ENCODE assay signal across 8 cellular contexts in genomic region chr2:216693414-216694100, GRCh38. TPM values are rescaled to one million over a fixed set of nuclear protein-coding genes. Genes with fewer than 3 reads are reported as not detected.
DNase-seq lines count a peak whose midpoint lies in the region; ATAC-seq and TF ChIP-seq lines count a peak whose summit lies in the region.

No MANE protein-coding gene starts in this region.

- CTCF ChIA-PET in PC-3 (lab: Charles Lee): interaction anchor here (0.6 to 0.7 kb wide), 2 partner anchors 610 to 1019 kb away, joined by 3 to 6 read pairs; no protein-coding TSS in a partner anchor

- H3K79me1 ChIP-seq in H9 (ENCODE audit: insufficient read depth, low read depth, low read length, poor library complexity, severe bottlenecking): no peaks in the 10 kb centered on the region

- H3K4me3 ChIP-seq in PC-3 (ENCODE audit: low read length) (peak overlapping the region; percentile 83), esophagus muscularis mucosa (peak overlapping the region; percentile 70 to 77 (median 74)), rectal smooth muscle tissue (ENCODE audit: low read length) (peak overlapping the region; percentile 77)

- H2BK20ac ChIP-seq in H9 (ENCODE audit: low read depth, low read length, poor library complexity, severe bottlenecking): no peak overlapping the region

- H3K36me3 Mint-ChIP-seq in H9 (ENCODE audit: insufficient read depth in 1 of 3, low read depth in 3 of 3): no peaks in the 10 kb centered on the region

- no peaks in the 10 kb centered on the region for H3K9me2 ChIP-seq in PC-3 (replicated peaks; ENCODE audit: low read length)

- H3K4me2 ChIP-seq in H9 (ENCODE audit: insufficient read depth, insufficient read length, low read length) (peak overlapping the region; percentile 55), PC-3 (ENCODE audit: low read length) (peak overlapping the region; percentile 95)

- H4K20me1 ChIP-seq in H9 (ENCODE audit: control insufficient read depth, insufficient read depth, insufficient read length): no peaks in the 10 kb centered on the region
- no peaks in the 10 kb centered on the region for H4K20me1 ChIP-seq in PC-3 (ENCODE audit: low read length)

- H3K27me3 ChIP-seq in H9 (ENCODE audit: insufficient read depth, low read length) (peaks cover 3% of the 10 kb centered on the region; the same call in 1 of the 2 replicates), PC-3 (ENCODE audit: low read length) (no peaks in the 10 kb centered on the region), esophagus muscularis mucosa (peaks cover 0 to 12% (median 0%) of the 10 kb centered on the region in 4 donors), rectal smooth muscle tissue (ENCODE audit: control insufficient read depth, insufficient read depth, low read length) (peaks cover 7% of the 10 kb centered on the region)

- DNase-seq in H9 (no peak), PC-3 (no peak), esophagus muscularis mucosa (ENCODE audit: extremely low spot score) (no peak)
- DNase-seq in stimulated activated CD4-positive, alpha-beta T cell treated with anti-CD3 and anti-CD28 coated beads, Interleukin-1b, Interleukin-23, amount 100 ng/mL, for 48 hours: no peak

- no peak overlapping the region for H3K23ac ChIP-seq in H9 (ENCODE audit: insufficient read length, low read depth, low read length)

- H3K79me2 ChIP-seq in H9 (ENCODE audit: insufficient read depth, low read length) (no peaks in the 10 kb centered on the region), PC-3 (ENCODE audit: low read length) (no peaks in the 10 kb centered on the region)

- POLR2A ChIA-PET in PC-3 (lab: Charles Lee; ENCODE audit: unreplicated experiment): interaction anchor here (0.6 kb wide), 1 partner anchor 320 kb away, joined by 3 read pairs; no protein-coding TSS in a partner anchor

- H3K4me1 Mint-ChIP-seq in H9: peaks cover 47 to 67% of the 10 kb centered on the region in 2 experiments

- WGBS in H9 (ENCODE audit: extremely low coverage, insufficient read length, low lambda C conversion rate): no CpG with 5 or more reads among the region's 15 CpGs
- 4% methylated on average over 15 of the region's 15 CpGs for WGBS in esophagus muscularis mucosa

- H3K27ac ChIP-seq in H9 (ENCODE audit: insufficient read length, low read depth, low read length) (no peak overlapping the region), PC-3 (ENCODE audit: low read length) (no peak overlapping the region), esophagus muscularis mucosa (replicated peaks in 1 of 4) (peak overlapping the region; percentile 84 to 94 (median 88)), rectal smooth muscle tissue (ENCODE audit: low read depth, low read length) (peak overlapping the region; percentile 94)

- H2BK15ac ChIP-seq in H9 (ENCODE audit: low read depth, low read length): no peak overlapping the region

- H3K4me1 ChIP-seq in H9 (ENCODE audit: insufficient read depth, low read length) (peaks cover 5% of the 10 kb centered on the region; the same call in 1 of the 2 replicates), PC-3 (ENCODE audit: insufficient read depth, low read length) (peaks cover 50% of the 10 kb centered on the region), esophagus muscularis mucosa (peaks cover 54 to 98% (median 92%) of the 10 kb centered on the region in 4 donors), rectal smooth muscle tissue (ENCODE audit: control insufficient read depth, insufficient read depth, low read length) (peaks cover 34% of the 10 kb centered on the region)

- no peak overlapping the region for H3K4ac ChIP-seq in H9 (ENCODE audit: low read depth, low read length)

- no peaks in the 10 kb centered on the region for H3K9me3 ChIP-seq in H9 (ENCODE audit: control insufficient read depth, low read depth, low read length)
- no peaks in the 10 kb centered on the region for H3K9me3 ChIP-seq in PC-3 (ENCODE audit: low read length)
- peaks cover 0 to 3% (median 0%) of the 10 kb centered on the region in 4 donors for H3K9me3 ChIP-seq in esophagus muscularis mucosa

- no TSS peak for BruUV-seq in PC-3 (replicated peaks; lab: Mats Ljungman, UMichigan)

- H2BK5ac ChIP-seq in H9 (ENCODE audit: insufficient read length, low read length): no peak overlapping the region

- no peak overlapping the region for H2BK120ac ChIP-seq in H9 (ENCODE audit: low read depth, low read length, poor library complexity, severe bottlenecking)

- no peak overlapping the region for H3K56ac ChIP-seq in H9 (ENCODE audit: insufficient read length, low read depth, low read length)

- peak overlapping the region in 1 of 3 experiments; percentile 70; a peak in 1 of 7 replicates for H3K27ac Mint-ChIP-seq in H9

- intact Hi-C loops in PC-3 (cut with micrococcal nuclease): loop anchor here (10.0 kb wide), 1 partner anchor 601 kb away; no protein-coding TSS in a partner anchor
- intact Hi-C loops in esophagus muscularis mucosa (cut with DNase I): loop anchor here (5.0 to 10.0 kb wide), 4 partner anchors 561 to 1019 kb away; no protein-coding TSS in a partner anchor

- no peak overlapping the region for H2AK5ac ChIP-seq in H9 (ENCODE audit: insufficient read length, low read length)

- TF ChIP-seq CTCF in H9 (conservative IDR thresholded peaks at IDR 0.05): no peak
- no peak for TF ChIP-seq CTCF in PC-3 (conservative IDR thresholded peaks at IDR 0.05; ENCODE audit: low read depth, low read length)
- TF ChIP-seq CTCF in esophagus muscularis mucosa (IDR thresholded peaks at IDR 0.05): no peak

- no peaks in the 10 kb centered on the region for H3F3A ChIP-seq in PC-3 (ENCODE audit: low read length, unreplicated experiment)

- H3K18ac ChIP-seq in H9 (ENCODE audit: insufficient read length, low read depth, low read length): no peak overlapping the region

- H3K4me3 Mint-ChIP-seq in H9: peak overlapping the region; percentile 65 to 89

- no peak overlapping the region for H2AFZ ChIP-seq in H9 (ENCODE audit: low read length)
- H2AFZ ChIP-seq in PC-3 (ENCODE audit: low read length): peak overlapping the region; percentile 71

- no peak overlapping the region for H4K91ac ChIP-seq in H9 (ENCODE audit: insufficient read length, low read depth, low read length)

- no peak for TF ChIP-seq POLR2A in esophagus muscularis mucosa (IDR thresholded peaks at IDR 0.05; ENCODE audit: low read depth)

- no peak overlapping the region for H2BK12ac ChIP-seq in H9 (ENCODE audit: insufficient read length, low read depth, low read length)

- H3K9me3 Mint-ChIP-seq in H9: no peaks in the 10 kb centered on the region; a peak in 2 of 5 replicates

- H3K36me3 ChIP-seq in PC-3 (ENCODE audit: low read depth, low read length): no peaks in the 10 kb centered on the region
- H3K36me3 ChIP-seq in esophagus muscularis mucosa: peaks cover 0 to 7% (median 0%) of the 10 kb centered on the region in 4 donors
- peaks cover 5% of the 10 kb centered on the region for H3K36me3 ChIP-seq in rectal smooth muscle tissue (ENCODE audit: control insufficient read depth, insufficient read depth, low read length)

- no peak overlapping the region for H3K14ac ChIP-seq in H9 (ENCODE audit: insufficient read depth, low read length)

- ATAC-seq in PC-3 (no peak), GM18909 (IDR thresholded peaks at IDR 0.05; ENCODE audit: poor library complexity, unreplicated experiment) (no peak), GM21717 (IDR thresholded peaks at IDR 0.05; ENCODE audit: unreplicated experiment) (no peak), GM21825 (IDR thresholded peaks at IDR 0.05; ENCODE audit: unreplicated experiment) (no peak)

- peaks cover 34% of the 10 kb centered on the region for H3K23me2 ChIP-seq in H9 (ENCODE audit: insufficient read length, low read depth, low read length, poor library complexity, severe bottlenecking)

- no peak overlapping the region for H4K5ac ChIP-seq in H9 (ENCODE audit: insufficient read length, low read depth, low read length)

- TF ChIP-seq EP300 in esophagus muscularis mucosa (IDR thresholded peaks at IDR 0.05): no peak

- no peak overlapping the region for H4K8ac ChIP-seq in H9 (replicated peaks; ENCODE audit: insufficient read length, low read depth, low read length)

- H3K27me3 Mint-ChIP-seq in H9 (ENCODE audit: low read depth): peaks cover 89% of the 10 kb centered on the region

- H3T11ph ChIP-seq in H9 (ENCODE audit: low read length): no peak overlapping the region

- H3K9ac ChIP-seq in H9 (ENCODE audit: extremely low read depth, insufficient read length, low read length) (no peak overlapping the region), PC-3 (ENCODE audit: low read length) (peak overlapping the region; percentile 17; the same call in 1 of the 2 replicates), rectal smooth muscle tissue (ENCODE audit: low read length) (peak overlapping the region; percentile 64)

RNA-seq across cellular contexts. Expression of gene IGFBP5, which starts 1.8 kb away (rescaled TPM):
- total RNA-seq in H9 (2021) (0.61 and 0.90 TPM in 2 replicates), PC-3 (2014; rRNA removed) (140 and 157 TPM in 2 replicates), esophagus muscularis mucosa (1,000 to 10,000 TPM in 1 of 4 donors, 100 to 1,000 TPM in 3; 547 to 1,471 (median 705) TPM)

Comparison
In these comparisons a context has a peak if more than half of its experiments do, and no peak if none do; other contexts are left out.
1. H3K27ac ChIP-seq: peak in esophagus muscularis mucosa (4 of 4) and rectal smooth muscle tissue (single experiment); none in H9 (single experiment) and PC-3 (single experiment).
2. RNA of gene IGFBP5, which starts 1.8 kb away (total RNA-seq): 547 to 1,471 TPM in esophagus muscularis mucosa and 140 to 157 TPM in PC-3; 0.61 to 0.90 TPM in H9; every median in the first group is over 10 times any median in the second.
3. Peak in every context shown above with its lines, with median percentiles within 50 percentile points of each other: H3K4me3 ChIP-seq.